ENCODE assay signal across 15 cellular contexts in the genomic region with DNA sequence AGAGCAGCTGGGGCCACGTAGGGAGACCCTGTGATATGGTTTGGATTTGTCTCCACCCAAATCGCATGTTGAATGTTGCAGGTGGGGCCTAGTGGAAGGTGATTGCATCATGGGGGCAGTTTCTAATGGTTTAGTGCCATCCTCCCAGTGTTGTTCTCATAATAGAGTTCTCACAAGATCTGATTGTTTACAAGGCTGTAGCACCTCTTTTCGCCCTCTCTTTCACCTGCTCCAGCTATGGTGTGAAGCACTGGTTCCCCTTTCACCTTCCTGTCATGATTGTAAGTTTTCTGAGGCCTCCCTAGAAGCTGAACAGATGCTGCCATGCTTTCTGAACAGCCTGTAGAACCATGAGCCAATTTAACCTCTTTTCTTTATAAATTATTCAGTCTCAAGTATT.
DNase-seq lines count a peak whose midpoint lies in the region; ATAC-seq, FAIRE-seq and TF ChIP-seq lines count a peak whose summit lies in the region.
"Had no signal": no experiment of that assay in that cellular context is flagged by ENCODE, and none has a peak within 500 bp of the region (broad histone marks: within the 10 kb centered on the region; RNA-seq: fewer than 3 reads in every experiment).

No MANE protein-coding gene starts in this region.

- H3K27ac Mint-ChIP-seq in immature natural killer cell = peak overlapping the region in 5 of 6 donors; percentile 23 to 85 (median 62)
- H3K27ac Mint-ChIP-seq in activated naive CD4-positive, alpha-beta T cell treated with anti-CD3 and anti-CD28 coated beads, Interleukin-2, amount 10 ng/mL, durations not matched to agents 7 days and 5 days = no peak overlapping the region
- H3K27ac Mint-ChIP-seq: activated CD4-positive, alpha-beta memory T cell treated with anti-CD3 and anti-CD28 coated beads, Interleukin-2, amount 10 ng/mL, durations not matched to agents 7 days and 5 days had no signal

- no peak overlapping the region for H3K4me3 Mint-ChIP-seq in immature natural killer cell
- H3K4me3 Mint-ChIP-seq in activated naive CD4-positive, alpha-beta T cell treated with anti-CD3 and anti-CD28 coated beads, Interleukin-2, amount 10 ng/mL, durations not matched to agents 7 days and 5 days = no peak overlapping the region
- H3K4me3 Mint-ChIP-seq: activated CD4-positive, alpha-beta memory T cell treated with anti-CD3 and anti-CD28 coated beads, Interleukin-2, amount 10 ng/mL, durations not matched to agents 7 days and 5 days had no signal

- DNase-seq in immature natural killer cell (no peak), RCC 7860 (ENCODE audit: low spot score) (no peak), inferior parietal cortex (ENCODE audit: extremely low spot score) (no peak), foreskin keratinocyte (no peak)
- no peak for DNase-seq in activated naive CD4-positive, alpha-beta T cell treated with anti-CD3 and anti-CD28 coated beads, Interleukin-2, amount 10 ng/mL, durations not matched to agents 7 days and 5 days
- DNase-seq: activated CD4-positive, alpha-beta memory T cell treated with anti-CD3 and anti-CD28 coated beads, Interleukin-2, amount 10 ng/mL, durations not matched to agents 7 days and 5 days; activated naive CD8-positive, alpha-beta T cell treated with anti-CD3 and anti-CD28 coated beads, Interleukin-2, amount 10 ng/mL, durations not matched to agents 7 days and 5 days; colonic mucosa; T-helper 1 cell had no signal

- H3K4me1 Mint-ChIP-seq in immature natural killer cell = peaks cover 21 to 28% of the 10 kb centered on the region in 2 donors
- H3K4me1 Mint-ChIP-seq in activated naive CD4-positive, alpha-beta T cell treated with anti-CD3 and anti-CD28 coated beads, Interleukin-2, amount 10 ng/mL, durations not matched to agents 7 days and 5 days = peaks cover 10% of the 10 kb centered on the region

- ATAC-seq in GM18870 (IDR thresholded peaks at IDR 0.05; ENCODE audit: unreplicated experiment) = peak; percentile 51
- ATAC-seq in GM21576 (IDR thresholded peaks at IDR 0.05; ENCODE audit: unreplicated experiment) = peak; percentile 83
- ATAC-seq in HG03135 (IDR thresholded peaks at IDR 0.05; ENCODE audit: unreplicated experiment) = peak; percentile 64
- ATAC-seq in foreskin keratinocyte = no peak

- peaks cover 0 to 5% (median 3%) of the 10 kb centered on the region in 3 donors for H3K36me3 Mint-ChIP-seq in immature natural killer cell
- H3K36me3 Mint-ChIP-seq in activated naive CD4-positive, alpha-beta T cell treated with anti-CD3 and anti-CD28 coated beads, Interleukin-2, amount 10 ng/mL, durations not matched to agents 7 days and 5 days = peaks cover 4% of the 10 kb centered on the region

- FAIRE-seq in RCC 7860 (lab: Jason Lieb, UNC) = no peak
- FAIRE-seq: frontal cortex, H1 had no signal

- H3K9me3 Mint-ChIP-seq in immature natural killer cell = peaks cover 0 to 3% (median 0%) of the 10 kb centered on the region in 6 donors
- peaks cover 20% of the 10 kb centered on the region for H3K9me3 Mint-ChIP-seq in activated naive CD4-positive, alpha-beta T cell treated with anti-CD3 and anti-CD28 coated beads, Interleukin-2, amount 10 ng/mL, durations not matched to agents 7 days and 5 days

- no peak overlapping the region for H3K27ac ChIP-seq in foreskin keratinocyte
- H3K27ac ChIP-seq: C4-2B, colonic mucosa had no signal

- CTCF ChIA-PET in activated naive CD4-positive, alpha-beta T cell treated with anti-CD3 and anti-CD28 coated beads, Interleukin-2, amount 10 ng/mL, durations not matched to agents 7 days and 5 days (lab: Charles Lee) = no interaction called here

- H3K27me3 Mint-ChIP-seq in immature natural killer cell (ENCODE audit: low read depth in 3 of 3) = peaks cover 0 to 1% (median 0%) of the 10 kb centered on the region in 3 donors
- H3K27me3 Mint-ChIP-seq in activated naive CD4-positive, alpha-beta T cell treated with anti-CD3 and anti-CD28 coated beads, Interleukin-2, amount 10 ng/mL, durations not matched to agents 7 days and 5 days = no peaks in the 10 kb centered on the region
- H3K27me3 Mint-ChIP-seq: activated CD4-positive, alpha-beta memory T cell treated with anti-CD3 and anti-CD28 coated beads, Interleukin-2, amount 10 ng/mL, durations not matched to agents 7 days and 5 days; activated naive CD8-positive, alpha-beta T cell treated with anti-CD3 and anti-CD28 coated beads, Interleukin-2, amount 10 ng/mL, durations not matched to agents 7 days and 5 days had no signal

- H3K27me3 ChIP-seq in foreskin keratinocyte = no peaks in the 10 kb centered on the region
- H3K27me3 ChIP-seq: colonic mucosa had no signal

- no peak for TF ChIP-seq CTCF in foreskin keratinocyte (conservative IDR thresholded peaks at IDR 0.05)

- H3K4me1 ChIP-seq in foreskin keratinocyte = no peaks in the 10 kb centered on the region
- H3K4me1 ChIP-seq: colonic mucosa had no signal
